8 cellular contexts compared by ENCODE assay signal in genomic region chr12:30095511-30095910, GRCh38.
"Had no signal": no experiment of that assay in that cellular context is flagged by ENCODE, and none has a peak within 500 bp of the region (broad histone marks: within the 10 kb centered on the region; RNA-seq: fewer than 3 reads in every experiment).

No MANE protein-coding gene starts in this region.

- ATAC-seq: HCT116, HepG2 had no signal

- H3K36me3 ChIP-seq: HAP-1 had no signal

- H3K9me3 ChIP-seq: HAP-1 had no signal

- H3K9ac ChIP-seq: GM23248 had no signal

- H3K27ac ChIP-seq: GM23248, HL-60 had no signal

- DNase-seq: GM23248, GOT3, H7, HFFc6 had no signal

- H2AFZ ChIP-seq: GM23248 had no signal

- H3K4me3 ChIP-seq: GM23248, HAP-1 had no signal
